ENCODE assay signal across 8 cellular contexts in genomic region chr1:33430751-33431593, GRCh38. TPM values are rescaled to one million over a fixed set of nuclear protein-coding genes. Genes with fewer than 3 reads are reported as not detected.
DNase-seq lines count a peak whose midpoint lies in the region; ATAC-seq and TF ChIP-seq lines count a peak whose summit lies in the region.

A gene with protein sequence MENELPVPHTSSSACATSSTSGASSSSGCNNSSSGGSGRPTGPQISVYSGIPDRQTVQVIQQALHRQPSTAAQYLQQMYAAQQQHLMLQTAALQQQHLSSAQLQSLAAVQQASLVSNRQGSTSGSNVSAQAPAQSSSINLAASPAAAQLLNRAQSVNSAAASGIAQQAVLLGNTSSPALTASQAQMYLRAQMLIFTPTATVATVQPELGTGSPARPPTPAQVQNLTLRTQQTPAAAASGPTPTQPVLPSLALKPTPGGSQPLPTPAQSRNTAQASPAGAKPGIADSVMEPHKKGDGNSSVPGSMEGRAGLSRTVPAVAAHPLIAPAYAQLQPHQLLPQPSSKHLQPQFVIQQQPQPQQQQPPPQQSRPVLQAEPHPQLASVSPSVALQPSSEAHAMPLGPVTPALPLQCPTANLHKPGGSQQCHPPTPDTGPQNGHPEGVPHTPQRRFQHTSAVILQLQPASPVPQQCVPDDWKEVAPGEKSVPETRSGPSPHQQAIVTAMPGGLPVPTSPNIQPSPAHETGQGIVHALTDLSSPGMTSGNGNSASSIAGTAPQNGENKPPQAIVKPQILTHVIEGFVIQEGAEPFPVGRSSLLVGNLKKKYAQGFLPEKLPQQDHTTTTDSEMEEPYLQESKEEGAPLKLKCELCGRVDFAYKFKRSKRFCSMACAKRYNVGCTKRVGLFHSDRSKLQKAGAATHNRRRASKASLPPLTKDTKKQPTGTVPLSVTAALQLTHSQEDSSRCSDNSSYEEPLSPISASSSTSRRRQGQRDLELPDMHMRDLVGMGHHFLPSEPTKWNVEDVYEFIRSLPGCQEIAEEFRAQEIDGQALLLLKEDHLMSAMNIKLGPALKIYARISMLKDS (minus strand): TSS chr1:33431095. CDS start chr1:33375539, 55,556 bp downstream.

- peak; percentile 86 for ATAC-seq in HG02870 (IDR thresholded peaks at IDR 0.05; ENCODE audit: unreplicated experiment)

- no peaks in the 10 kb centered on the region for H3K36me3 ChIP-seq in left ventricle myocardium inferior
- no peaks in the 10 kb centered on the region for H3K36me3 ChIP-seq in transverse colon

- 2 to 18% methylated on average over 3 to 47 of the region's 80 CpGs for WGBS in transverse colon (ENCODE audit: low coverage in 1 of 2), 2 donors

- H3K9me3 ChIP-seq in left ventricle myocardium inferior (replicated peaks) (no peaks in the 10 kb centered on the region), transverse colon (no peaks in the 10 kb centered on the region)

- DNase-seq in NCI-H1694 (lab: John Stamatoyannopoulos, UW) (peak; percentile 85), T-helper 2 cell (peak; percentile 58 to 94 (median 85)), amygdala (lab: John Stamatoyannopoulos, UW) (peak in 55 of 56 donors; percentile 74 to 99 (median 97)), left ventricle myocardium inferior (peak; percentile 98), posterior cingulate gyrus (peak; percentile 98 to 100 (median 100)), transverse colon (peak; percentile 96)

- H3K27me3 ChIP-seq in left ventricle myocardium inferior (ENCODE audit: low read depth) (no peaks in the 10 kb centered on the region), transverse colon (peaks cover 31% of the 10 kb centered on the region)

- peak within 1 kb of the TSS; percentile 85 for H3K4me3 ChIP-seq in left ventricle myocardium inferior
- H3K4me3 ChIP-seq in transverse colon, result peak within 1 kb of the TSS; percentile 55 to 91 (median 64)

- intact Hi-C loops in left ventricle myocardium inferior (cut with micrococcal nuclease) (no loop called here), posterior cingulate gyrus (cut with DNase I) (loop anchor here (5.0 kb wide), 2 partner anchors 41 to 64 kb away; partner anchors contain the start of gene ZSCAN20), transverse colon (cut with DNase I; ENCODE audit: low total_unique reads) (no loop called here)

- peak within 1 kb of the TSS; percentile 91 for H3K27ac ChIP-seq in left ventricle myocardium inferior (replicated peaks)
- peak within 1 kb of the TSS; percentile 70 to 76 (median 76) for H3K27ac ChIP-seq in transverse colon

- H3K4me1 ChIP-seq in left ventricle myocardium inferior, result peaks cover 67% of the 10 kb centered on the region
- H3K4me1 ChIP-seq in transverse colon, result peaks cover 0 to 31% (median 10%) of the 10 kb centered on the region in 4 donors

- no peak for TF ChIP-seq POLR2A in transverse colon (IDR thresholded peaks at IDR 0.05)

- in situ Hi-C loops in transverse colon (cut with MboI; ENCODE audit: low pct_ligation_motif_present in 1 of 4, low pct_unique_long_range_greater_than_20kb in 1 of 4, low sequenced_read_pairs in 3 of 4), result no loop called here

- TF ChIP-seq EP300 in transverse colon (IDR thresholded peaks at IDR 0.05; ENCODE audit: low read depth), result no peak

- TF ChIP-seq CTCF in GM12873 (IDR thresholded peaks at IDR 0.05; ENCODE audit: insufficient read depth, low read depth, low read length, missing control alignments) (peak; percentile 23), left ventricle myocardium inferior (IDR thresholded peaks at IDR 0.05; ENCODE audit: borderline replicate concordance) (peak; percentile 57), transverse colon (IDR thresholded peaks at IDR 0.05) (peak in 1 of 5 experiments; percentile 34)

RNA-seq across cellular contexts. Expression of the gene that starts here (rescaled TPM):
- total RNA-seq in left ventricle myocardium inferior (105 TPM), transverse colon (10 to 100 TPM; 52.7 to 68.9 (median 59.8) TPM)

Comparison
In these comparisons a context has a peak if more than half of its experiments do, and no peak if none do; other contexts are left out.
1. Peak in every context shown above with its lines: DNase-seq, ATAC-seq, H3K4me3 ChIP-seq and H3K27ac ChIP-seq.